In the genomic region with DNA sequence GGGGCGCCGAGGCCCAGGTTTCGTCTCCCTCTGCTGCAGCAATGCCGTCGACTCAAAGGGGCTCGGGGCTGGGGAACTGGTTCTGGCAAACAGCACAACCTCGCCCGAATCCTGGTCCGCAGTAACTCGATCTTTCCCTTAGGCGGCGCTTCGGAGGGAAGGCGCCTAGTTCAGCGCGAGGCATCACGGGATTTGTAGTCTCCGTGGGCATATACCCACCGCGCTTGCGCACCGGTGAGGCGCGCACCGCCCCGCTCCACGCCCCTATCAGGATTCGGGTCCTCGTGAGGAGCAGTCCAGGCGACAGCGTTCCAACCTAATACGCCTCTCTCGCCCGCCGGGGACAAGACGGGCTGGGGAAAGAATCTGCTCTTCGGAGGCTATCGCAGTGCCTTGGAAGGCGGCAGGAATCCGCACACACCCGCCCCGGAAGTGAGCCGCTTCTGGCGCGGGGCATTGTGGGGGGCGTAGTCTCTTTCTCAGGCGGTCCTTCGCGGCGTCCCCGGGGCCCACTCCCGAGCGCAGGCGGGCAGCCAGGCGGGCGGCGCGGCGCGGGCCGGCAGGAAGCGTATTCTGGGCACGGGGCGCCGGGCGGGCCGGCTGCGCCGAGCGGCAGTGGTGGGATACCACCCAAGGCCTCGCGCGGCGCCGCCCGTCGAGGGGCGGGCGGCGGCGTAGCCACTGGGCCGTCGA, we compare ENCODE assay signal across 8 cellular contexts. TPM values are rescaled to one million over a fixed set of nuclear protein-coding genes. Genes with fewer than 3 reads are reported as not detected.
DNase-seq lines count a peak whose midpoint lies in the region; ATAC-seq and TF ChIP-seq lines count a peak whose summit lies in the region.

Gene THAP11, plus strand, starts transcription at position 505 of the 693 bp plus-strand sequence. CDS start 235 bp downstream, outside the sequence.

- TF ChIP-seq EP300 in gastroesophageal sphincter (IDR thresholded peaks at IDR 0.05) = no peak

- peak within 1 kb of the TSS; percentile 90 for H3K4me3 Mint-ChIP-seq in HFFc6
- peak within 1 kb of the TSS; percentile 91 for H3K4me3 Mint-ChIP-seq in activated naive CD4-positive, alpha-beta T cell treated with anti-CD3 and anti-CD28 coated beads for 36 hours

- intact Hi-C loops in activated naive CD4-positive, alpha-beta T cell treated with anti-CD3 and anti-CD28 coated beads for 36 hours (cut with micrococcal nuclease) = loop anchor here (1.0 to 5.0 kb wide), 9 partner anchors 9 to 615 kb away; partner anchors contain the start of genes CTCF, FHOD1, GFOD2 and RANBP10

- CTCF ChIA-PET in activated naive CD4-positive, alpha-beta T cell treated with anti-CD3 and anti-CD28 coated beads for 36 hours (lab: Charles Lee) = interaction anchor here (1.2 to 1.5 kb wide), 2 partner anchors 26 to 27 kb away, joined by 3 to 7 read pairs; no protein-coding TSS in a partner anchor

- no CpG with 5 or more reads among the region's 83 CpGs for whole genome bisulfite sequencing in gastroesophageal sphincter (ENCODE audit: low coverage in 1 of 2), 2 donors

- peaks cover 6 to 46% (median 28%) of the 10 kb centered on the region in 3 donors for H3K4me1 ChIP-seq in gastroesophageal sphincter

- H3K9me3 ChIP-seq in gastroesophageal sphincter = no peaks in the 10 kb centered on the region

- peaks cover 44% of the 10 kb centered on the region for H3K4me1 Mint-ChIP-seq in HFFc6 (ENCODE audit: low read depth)
- H3K4me1 Mint-ChIP-seq in activated naive CD4-positive, alpha-beta T cell treated with anti-CD3 and anti-CD28 coated beads for 36 hours (ENCODE audit: low read depth) = peaks cover 33% of the 10 kb centered on the region

- DNase-seq in HFFc6 (peak; percentile 91), NAMALWA (ENCODE audit: low spot score) (peak; percentile 98), SK-N-DZ (ENCODE audit: low spot score) (peak; percentile 97), non-pigmented ciliary epithelial cell (ENCODE audit: low read depth) (peak; percentile 79), substantia nigra (lab: John Stamatoyannopoulos, UW) (peak; percentile 66 to 100 (median 92))
- DNase-seq in activated naive CD4-positive, alpha-beta T cell treated with anti-CD3 and anti-CD28 coated beads for 36 hours = peak; percentile 97

- no peaks in the 10 kb centered on the region for H3K9me3 Mint-ChIP-seq in HFFc6
- no peaks in the 10 kb centered on the region for H3K9me3 Mint-ChIP-seq in activated naive CD4-positive, alpha-beta T cell treated with anti-CD3 and anti-CD28 coated beads for 36 hours

- TF ChIP-seq POLR2A in gastroesophageal sphincter (IDR thresholded peaks at IDR 0.05) = peak; percentile 75 to 76

- peak within 1 kb of the TSS; percentile 97 to 100 (median 100) for H3K27ac ChIP-seq in gastroesophageal sphincter
- peak within 1 kb of the TSS; percentile 100 for H3K27ac ChIP-seq in substantia nigra (ENCODE audit: low read depth, low read length, poor library complexity, severe bottlenecking)

- TF ChIP-seq CTCF in HFFc6 (IDR thresholded peaks at IDR 0.05) = peak; percentile 90
- TF ChIP-seq CTCF in gastroesophageal sphincter (IDR thresholded peaks at IDR 0.05) = peak in 3 of 4 experiments; percentile 91 to 96 (median 94)

- H3K27me3 ChIP-seq in gastroesophageal sphincter = no peaks in the 10 kb centered on the region

- H3K27me3 Mint-ChIP-seq in HFFc6 (ENCODE audit: insufficient read depth) = no peaks in the 10 kb centered on the region; the same call in 1 of the 2 replicates
- no peaks in the 10 kb centered on the region for H3K27me3 Mint-ChIP-seq in activated naive CD4-positive, alpha-beta T cell treated with anti-CD3 and anti-CD28 coated beads for 36 hours (ENCODE audit: low read depth)

- H3K36me3 ChIP-seq in gastroesophageal sphincter = no peaks in the 10 kb centered on the region

- peak within 1 kb of the TSS; percentile 95 for H3K27ac Mint-ChIP-seq in HFFc6
- H3K27ac Mint-ChIP-seq in activated naive CD4-positive, alpha-beta T cell treated with anti-CD3 and anti-CD28 coated beads for 36 hours = peak within 1 kb of the TSS; percentile 98

- peak within 1 kb of the TSS; percentile 74 for H3K4me3 ChIP-seq in GM08714 (ENCODE audit: low read length)
- H3K4me3 ChIP-seq in gastroesophageal sphincter = peak within 1 kb of the TSS; percentile 81 to 84

- ATAC-seq in gastroesophageal sphincter = peak; percentile 81

- H3K36me3 Mint-ChIP-seq in HFFc6 (ENCODE audit: low read depth) = no peaks in the 10 kb centered on the region
- H3K36me3 Mint-ChIP-seq in activated naive CD4-positive, alpha-beta T cell treated with anti-CD3 and anti-CD28 coated beads for 36 hours (ENCODE audit: low read depth) = peaks cover 4% of the 10 kb centered on the region

RNA-seq across cellular contexts. Expression of gene THAP11, which starts in this region (rescaled TPM):
- 10 to 100 TPM; 15.1 to 18.6 (median 16.2) TPM for total RNA-seq in HFFc6 (2021; fragmentation: NEBNext Ultra II Directional; extraction: Animal tissue kit (Norgen Biotek cat#: 25700))
- polyA plus RNA-seq in SK-N-DZ (2014; cell fraction: cytosol; rRNA removed) = 108 and 111 TPM in 2 replicates
- polyA plus RNA-seq in SK-N-DZ (2014; cell fraction: nucleus; rRNA removed) = 56.2 TPM in 2 replicates
- total RNA-seq in activated naive CD4-positive, alpha-beta T cell treated with anti-CD3 and anti-CD28 coated beads for 36 hours = 10 to 100 TPM; 19.9 to 20.6 TPM
- total RNA-seq in gastroesophageal sphincter = 10 to 100 TPM; 52.6 to 78.0 (median 76.0) TPM

Comparison
In these comparisons a context has a peak if more than half of its experiments do, and no peak if none do; other contexts are left out.
1. Peak in every context shown above with its lines: DNase-seq, ATAC-seq, H3K4me3 ChIP-seq and H3K27ac ChIP-seq.